Comparison of ENCODE assay signal across 13 cellular contexts in the genomic region with DNA sequence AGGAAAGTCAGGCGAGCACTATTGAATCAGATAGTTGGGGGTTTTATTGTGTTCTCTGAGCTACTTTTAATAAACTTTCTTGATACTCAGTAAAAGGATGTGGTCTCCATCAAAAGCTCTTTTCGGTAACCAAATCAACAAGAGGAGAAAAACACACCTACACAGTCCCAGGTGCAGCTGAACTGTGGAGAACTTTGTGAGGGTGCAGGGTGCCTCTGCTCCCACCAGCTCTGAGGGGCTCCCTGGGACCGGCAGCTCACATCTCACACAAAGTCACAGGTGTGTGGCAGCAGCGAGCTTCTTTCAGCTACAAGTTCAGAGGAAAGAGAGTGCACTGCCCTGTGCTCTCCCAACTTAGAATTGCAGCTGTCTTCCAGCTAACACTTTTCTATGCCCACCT.
DNase-seq lines count a peak whose midpoint lies in the region; ATAC-seq, FAIRE-seq and TF ChIP-seq lines count a peak whose summit lies in the region.
"Had no signal": no experiment of that assay in that cellular context is flagged by ENCODE, and none has a peak within 500 bp of the region (broad histone marks: within the 10 kb centered on the region; RNA-seq: fewer than 3 reads in every experiment).

No MANE protein-coding gene starts in this region.

- peak overlapping the region; percentile 82 for H3K27ac Mint-ChIP-seq in activated T-helper 2 cell treated with anti-CD3 and anti-CD28 coated beads, Interferon-gamma antibody, Interleukin-2, Interleukin-4, amounts not matched to agents 10 μg/mL and 5 μg/mL and 100 μg/mL, durations not matched to agents 14 hours and 24 hours and 36 hours

- H3K79me2 ChIP-seq in DOHH2 (ENCODE audit: control insufficient read depth, low read length) (no peaks in the 10 kb centered on the region), OCI-LY7 (ENCODE audit: insufficient read depth, low read depth, low read length) (no peaks in the 10 kb centered on the region), HepG2 (ENCODE audit: insufficient read depth, low read length) (no peaks in the 10 kb centered on the region)

- no peaks in the 10 kb centered on the region for H3K9me2 ChIP-seq in DOHH2 (replicated peaks; ENCODE audit: control insufficient read depth, low read length)
- H3K9me2 ChIP-seq in OCI-LY7 (ENCODE audit: insufficient read depth, low read length), result no peaks in the 10 kb centered on the region

- in situ Hi-C loops in HepG2 (cut with HindIII; ENCODE audit: extremely low pct_ligation_motif_present, low pct_unique_long_range_greater_than_20kb), result no loop called here

- CTCF ChIA-PET in OCI-LY7 (lab: Charles Lee; ENCODE audit: unreplicated experiment) (interaction anchor here (0.7 to 1.5 kb wide), 7 partner anchors 20 to 139 kb away, joined by 3 to 12 read pairs (median 4); no protein-coding TSS in a partner anchor), HepG2 (lab: Yijun Ruan, JAX; ENCODE audit: low intra/inter-chr PET ratio, low total read pairs) (no interaction called here)

- POLR2A ChIA-PET in OCI-LY7 (lab: Charles Lee) (interaction anchor here (0.5 to 2.1 kb wide), 16 partner anchors 10 to 1117 kb away, joined by 3 to 13 read pairs (median 4); a partner anchor contains a TSS), HepG2 (lab: Yijun Ruan, JAX) (no interaction called here)

- no TSS peak for BruUV-seq in OCI-LY7 (replicated peaks; lab: Mats Ljungman, UMichigan)
- no TSS peak for BruUV-seq in HepG2 (replicated peaks; lab: Mats Ljungman, UMichigan)

- H3K36me3 Mint-ChIP-seq in activated T-helper 2 cell treated with anti-CD3 and anti-CD28 coated beads, Interferon-gamma antibody, Interleukin-2, Interleukin-4, amounts not matched to agents 10 μg/mL and 5 μg/mL and 100 μg/mL, durations not matched to agents 14 hours and 24 hours and 36 hours (ENCODE audit: low read depth), result peaks cover 61% of the 10 kb centered on the region

- H3K4me2 ChIP-seq in DOHH2 (ENCODE audit: low read length) (peak overlapping the region; percentile 61), OCI-LY7 (ENCODE audit: low read length) (peak overlapping the region; percentile 56), HepG2 (ENCODE audit: low read depth, low read length) (no peak overlapping the region)
- H3K4me2 ChIP-seq: BLaER1 treated with 17β-estradiol and CSF1 and Interleukin-3, amounts not matched to agents 10 nM and 100 nM had no signal

- no peaks in the 10 kb centered on the region for H4K20me1 ChIP-seq in DOHH2 (ENCODE audit: control insufficient read depth, insufficient read depth, low read depth, low read length)
- no peaks in the 10 kb centered on the region for H4K20me1 ChIP-seq in OCI-LY7 (ENCODE audit: insufficient read depth, low read length)
- H4K20me1 ChIP-seq in HepG2 (ENCODE audit: insufficient read depth, low read length), result no peaks in the 10 kb centered on the region
- H4K20me1 ChIP-seq: BLaER1 treated with 17β-estradiol and CSF1 and Interleukin-3, amounts not matched to agents 10 nM and 100 nM had no signal

- H3K9me3 Mint-ChIP-seq in activated T-helper 2 cell treated with anti-CD3 and anti-CD28 coated beads, Interferon-gamma antibody, Interleukin-2, Interleukin-4, amounts not matched to agents 10 μg/mL and 5 μg/mL and 100 μg/mL, durations not matched to agents 14 hours and 24 hours and 36 hours, result peaks cover 39% of the 10 kb centered on the region

- intact Hi-C loops in OCI-LY7 (cut with micrococcal nuclease; ENCODE audit: unreplicated experiment), result loop anchor here (1.0 to 5.0 kb wide), 9 partner anchors 28 to 1118 kb away; no protein-coding TSS in a partner anchor
- intact Hi-C loops in activated T-helper 2 cell treated with anti-CD3 and anti-CD28 coated beads, Interferon-gamma antibody, Interleukin-2, Interleukin-4, amounts not matched to agents 10 μg/mL and 5 μg/mL and 100 μg/mL, durations not matched to agents 14 hours and 24 hours and 36 hours (cut with micrococcal nuclease), result loop anchor here (1.0 to 10.0 kb wide), 14 partner anchors 10 to 977 kb away; no protein-coding TSS in a partner anchor
- intact Hi-C loops in HepG2 (cut with micrococcal nuclease; ENCODE audit: unreplicated experiment), result no loop called here

- no peak; the same call in 2 of the 3 replicates for ATAC-seq in HepG2

- no peak for TF ChIP-seq RAD21 in HepG2 (CRISPR knock-in tag; IDR thresholded peaks at IDR 0.05)

- H3K27ac ChIP-seq in DOHH2 (ENCODE audit: low read depth, low read length), result peak overlapping the region; percentile 93
- H3K27ac ChIP-seq in OCI-LY7 (ENCODE audit: low read depth, low read length, poor library complexity, severe bottlenecking), result peak overlapping the region; percentile 80
- H3K27ac ChIP-seq in SJCRH30, result no peak overlapping the region
- H3K27ac ChIP-seq in HepG2 (ENCODE audit: extremely low read length, insufficient read depth, low read length), result no peak overlapping the region
- H3K27ac ChIP-seq: BLaER1 treated with 17β-estradiol and CSF1 and Interleukin-3, amounts not matched to agents 10 nM and 100 nM; SK-N-MC; testis had no signal

- FAIRE-seq in HepG2 (lab: Jason Lieb, UNC), result no peak

- peaks cover 7% of the 10 kb centered on the region; the same call in 1 of the 2 replicates for H3F3A ChIP-seq in DOHH2 (ENCODE audit: control insufficient read depth, insufficient read depth)

- TF ChIP-seq POLR2A in HepG2 (IDR thresholded peaks at IDR 0.05; ENCODE audit: insufficient read depth in 1 of 2, low read depth in 2 of 2, low read length in 2 of 2), result no peak

- 24% methylated on average over 4 of the region's 4 CpGs for WGBS in HepG2 (ENCODE audit: low lambda C conversion rate)

- peaks cover 25% of the 10 kb centered on the region for H3K9me3 ChIP-seq in DOHH2 (ENCODE audit: control insufficient read depth, insufficient read depth, low read length)
- H3K9me3 ChIP-seq in OCI-LY7 (ENCODE audit: low read length), result 0 out of 2 replicates have a peak, but pooled peaks cover 5% of the 10 kb centered on the region
- H3K9me3 ChIP-seq in SJCRH30 (replicated peaks), result no peaks in the 10 kb centered on the region
- no peaks in the 10 kb centered on the region for H3K9me3 ChIP-seq in HepG2 (ENCODE audit: low read length)
- H3K9me3 ChIP-seq: BLaER1 treated with 17β-estradiol and CSF1 and Interleukin-3, amounts not matched to agents 10 nM and 100 nM; testis had no signal

- no peaks in the 10 kb centered on the region for H3K27me3 Mint-ChIP-seq in activated T-helper 2 cell treated with anti-CD3 and anti-CD28 coated beads, Interferon-gamma antibody, Interleukin-2, Interleukin-4, amounts not matched to agents 10 μg/mL and 5 μg/mL and 100 μg/mL, durations not matched to agents 14 hours and 24 hours and 36 hours (ENCODE audit: low read depth)

- peak; percentile 70 for TF ChIP-seq CTCF in DOHH2 (IDR thresholded peaks at IDR 0.05; ENCODE audit: low read depth, low read length, poor library complexity, severe bottlenecking)
- TF ChIP-seq CTCF in OCI-LY7 (conservative IDR thresholded peaks at IDR 0.05; ENCODE audit: low read length), result peak; percentile 76
- TF ChIP-seq CTCF in HepG2 (CRISPR knock-in tag; IDR thresholded peaks at IDR 0.05), result no peak

- DNase-seq in OCI-LY7 (ENCODE audit: low spot score) (peak; percentile 94), NCI-H69 (lab: John Stamatoyannopoulos, UW) (no peak), SJCRH30 (no peak), HepG2 (ENCODE audit: low spot score) (no peak), NCI-H226 (no peak)
- peak; percentile 53 for DNase-seq in activated T-helper 2 cell treated with anti-CD3 and anti-CD28 coated beads, Interferon-gamma antibody, Interleukin-2, Interleukin-4, amounts not matched to agents 10 μg/mL and 5 μg/mL and 100 μg/mL, durations not matched to agents 14 hours and 24 hours and 36 hours (ENCODE audit: low spot score)
- DNase-seq in stimulated activated CD4-positive, alpha-beta T cell treated with anti-CD3 and anti-CD28 coated beads, Interleukin-1b, Interleukin-23, amount 100 ng/mL, for 48 hours, result peak; percentile 77
- DNase-seq: hypothalamus, NCI-H1105 treated with DMSO at 0.1 percent for 48 hours, testis had no signal

- peak overlapping the region; percentile 45; the same call in 1 of the 2 replicates for H2AFZ ChIP-seq in OCI-LY7 (ENCODE audit: low read length)
- no peak overlapping the region for H2AFZ ChIP-seq in HepG2 (ENCODE audit: low read length)

- peaks cover 61% of the 10 kb centered on the region for H3K4me1 ChIP-seq in DOHH2 (ENCODE audit: control insufficient read depth, low read length)
- peaks cover 33% of the 10 kb centered on the region for H3K4me1 ChIP-seq in OCI-LY7 (ENCODE audit: insufficient read depth, low read length, poor library complexity, severe bottlenecking)
- H3K4me1 ChIP-seq in SJCRH30, result no peaks in the 10 kb centered on the region
- no peaks in the 10 kb centered on the region for H3K4me1 ChIP-seq in HepG2 (ENCODE audit: insufficient read depth, low read length)
- H3K4me1 ChIP-seq: BLaER1 treated with 17β-estradiol and CSF1 and Interleukin-3, amounts not matched to agents 10 nM and 100 nM; testis had no signal

- no peak overlapping the region for H3K9ac ChIP-seq in HepG2 (ENCODE audit: insufficient read depth, low read depth, low read length)
- H3K9ac ChIP-seq: BLaER1 treated with 17β-estradiol and CSF1 and Interleukin-3, amounts not matched to agents 10 nM and 100 nM had no signal

- no peak for TF ChIP-seq EP300 in HepG2 (IDR thresholded peaks at IDR 0.05; ENCODE audit: low read depth in 2 of 2, low read length in 2 of 2)
- TF ChIP-seq EP300 in HepG2 (CRISPR knock-in tag; IDR thresholded peaks at IDR 0.05; ENCODE audit: borderline replicate concordance), result no peak

- H3K27me3 ChIP-seq in DOHH2 (ENCODE audit: control insufficient read depth, low read length) (no peaks in the 10 kb centered on the region), SJCRH30 (peaks cover 4% of the 10 kb centered on the region; the same call in 1 of the 2 replicates), HepG2 (ENCODE audit: control insufficient read depth in 1 of 2, insufficient read depth in 2 of 2, low read length in 2 of 2) (no peaks in the 10 kb centered on the region; a peak in 1 of 5 replicates)
- H3K27me3 ChIP-seq: BLaER1 treated with 17β-estradiol and CSF1 and Interleukin-3, amounts not matched to agents 10 nM and 100 nM; testis had no signal

- H3K4me3 ChIP-seq in DOHH2 (ENCODE audit: low read length) (peak overlapping the region; percentile 51), OCI-LY7 (ENCODE audit: low read depth, low read length, poor library complexity, severe bottlenecking) (peak overlapping the region; percentile 31), SJCRH30 (no peak overlapping the region), HepG2 (replicated peaks in 1 of 3; ENCODE audit: insufficient read depth in 1 of 3, low read depth in 2 of 3, low read length in 3 of 3) (no peak overlapping the region)
- H3K4me3 ChIP-seq: BLaER1 treated with 17β-estradiol and CSF1 and Interleukin-3, amounts not matched to agents 10 nM and 100 nM; SK-N-MC; testis had no signal

- peaks cover 63% of the 10 kb centered on the region for H3K4me1 Mint-ChIP-seq in activated T-helper 2 cell treated with anti-CD3 and anti-CD28 coated beads, Interferon-gamma antibody, Interleukin-2, Interleukin-4, amounts not matched to agents 10 μg/mL and 5 μg/mL and 100 μg/mL, durations not matched to agents 14 hours and 24 hours and 36 hours (ENCODE audit: low read depth)

- peaks cover 23% of the 10 kb centered on the region for H3K36me3 ChIP-seq in DOHH2 (ENCODE audit: control insufficient read depth, low read length)
- no peaks in the 10 kb centered on the region for H3K36me3 ChIP-seq in OCI-LY7 (ENCODE audit: insufficient read depth, low read length)
- no peaks in the 10 kb centered on the region for H3K36me3 ChIP-seq in SJCRH30
- no peaks in the 10 kb centered on the region for H3K36me3 ChIP-seq in HepG2 (replicated peaks in 1 of 2; ENCODE audit: control insufficient read depth in 1 of 2, insufficient read depth in 2 of 2, low read length in 2 of 2)
- H3K36me3 ChIP-seq: BLaER1 treated with 17β-estradiol and CSF1 and Interleukin-3, amounts not matched to agents 10 nM and 100 nM had no signal

- peak overlapping the region; percentile 37 for H3K4me3 Mint-ChIP-seq in activated T-helper 2 cell treated with anti-CD3 and anti-CD28 coated beads, Interferon-gamma antibody, Interleukin-2, Interleukin-4, amounts not matched to agents 10 μg/mL and 5 μg/mL and 100 μg/mL, durations not matched to agents 14 hours and 24 hours and 36 hours (ENCODE audit: low read depth)

Comparison
In these comparisons a context has a peak if more than half of its experiments do, and no peak if none do; other contexts are left out.
1. H3K27ac ChIP-seq: peak in DOHH2 (single experiment) and OCI-LY7 (single experiment); none in SJCRH30 (single experiment) and HepG2 (single experiment).
2. H3K4me3 ChIP-seq: peak in DOHH2 (single experiment) and OCI-LY7 (single experiment); none in SJCRH30 (single experiment) and HepG2 (0 of 3).
3. DNase-seq: peak in OCI-LY7 (single experiment), activated T-helper 2 cell treated with anti-CD3 and anti-CD28 coated beads, Interferon-gamma antibody, Interleukin-2, Interleukin-4, amounts not matched to agents 10 μg/mL and 5 μg/mL and 100 μg/mL, durations not matched to agents 14 hours and 24 hours and 36 hours (single experiment) and stimulated activated CD4-positive, alpha-beta T cell treated with anti-CD3 and anti-CD28 coated beads, Interleukin-1b, Interleukin-23, amount 100 ng/mL, for 48 hours (single experiment); none in NCI-H69 (single experiment), SJCRH30 (0 of 2), HepG2 (single experiment) and NCI-H226 (single experiment).